30 cellular contexts compared by ENCODE assay signal in genomic region chr18:59559528-59559927, GRCh38.
"Had no signal": no experiment of that assay in that cellular context is flagged by ENCODE, and none has a peak within 500 bp of the region (broad histone marks: within the 10 kb centered on the region; RNA-seq: fewer than 3 reads in every experiment).

No MANE protein-coding gene starts in this region.

- H3K36me3 Mint-ChIP-seq: activated naive CD8-positive, alpha-beta T cell had no signal

- H3K27ac ChIP-seq: brain microvascular endothelial cell, epithelial cell of prostate, gastroesophageal sphincter, WERI-Rb-1 had no signal

- H3K27me3 ChIP-seq: brain microvascular endothelial cell, esophagus squamous epithelium, gastroesophageal sphincter had no signal

- ATAC-seq: activated CD4-positive, CD25-positive, alpha-beta regulatory T cell treated with anti-CD3 and anti-CD28 coated beads, Interleukin-2, amount 50 U/mL, for 24 hours; activated CD8-positive, alpha-beta T cell treated with anti-CD3 and anti-CD28 coated beads for 36 hours; activated T-cell treated with anti-CD3 and anti-CD28 coated beads, Interleukin-2, amount 50 U/mL, for 4 hours; activated T-helper 17 cell treated with anti-CD3 and anti-CD28 coated beads, Interleukin-2, amount 50 U/mL, for 72 hours; gastroesophageal sphincter; T-helper 17 cell had no signal

- H3K27me3 Mint-ChIP-seq: activated B cell treated with CpG ODN at 0.5 μM for 24 hours, T-helper 17 cell had no signal

- H3K4me3 Mint-ChIP-seq: activated B cell treated with CpG ODN at 0.5 μM for 24 hours; activated CD8-positive, alpha-beta T cell treated with anti-CD3 and anti-CD28 coated beads for 36 hours; activated naive CD8-positive, alpha-beta T cell; activated T-cell treated with anti-CD3 and anti-CD28 coated beads, Interleukin-2, amount 50 U/mL, for 4 hours; activated T-helper 17 cell treated with anti-CD3 and anti-CD28 coated beads, Interleukin-2, amount 50 U/mL, for 72 hours; T-helper 17 cell; T-helper 2 cell treated with Interferon-gamma antibody and Interleukin-4, amounts not matched to agents 5 μg/mL and 100 μg/mL, for 36 hours had no signal

- H3K27ac Mint-ChIP-seq: activated B cell treated with CpG ODN at 0.5 μM for 24 hours; activated CD8-positive, alpha-beta T cell treated with anti-CD3 and anti-CD28 coated beads for 36 hours; activated naive CD8-positive, alpha-beta T cell; activated T-helper 17 cell treated with anti-CD3 and anti-CD28 coated beads, Interleukin-2, amount 50 U/mL, for 72 hours; T-helper 17 cell; T-helper 2 cell treated with Interferon-gamma antibody and Interleukin-4, amounts not matched to agents 5 μg/mL and 100 μg/mL, for 36 hours had no signal

- H3K9me3 Mint-ChIP-seq: activated CD8-positive, alpha-beta T cell treated with anti-CD3 and anti-CD28 coated beads for 36 hours; activated T-cell treated with anti-CD3 and anti-CD28 coated beads, Interleukin-2, amount 50 U/mL, for 4 hours; T-helper 2 cell treated with Interferon-gamma antibody and Interleukin-4, amounts not matched to agents 5 μg/mL and 100 μg/mL, for 36 hours had no signal

- H3K4me1 Mint-ChIP-seq: activated B cell treated with CpG ODN at 0.5 μM for 24 hours; activated T-helper 17 cell treated with anti-CD3 and anti-CD28 coated beads, Interleukin-2, amount 50 U/mL, for 72 hours; T-helper 17 cell had no signal

- H3K4me1 ChIP-seq: gastroesophageal sphincter had no signal

- H3K4me3 ChIP-seq: esophagus squamous epithelium, gastroesophageal sphincter had no signal

- DNase-seq: activated B cell treated with CpG ODN at 0.5 μM for 24 hours; activated CD4-positive, alpha-beta T cell treated with anti-CD3 and anti-CD28 coated beads for 48 hours; activated CD4-positive, alpha-beta T cell treated with anti-CD3 and anti-CD28 coated beads, Interleukin-2, amount 50 U/mL, for 1 hour; activated CD4-positive, alpha-beta T cell treated with anti-CD3 and anti-CD28 coated beads, Interleukin-2, amount 50 U/mL, for 48 hours; activated CD8-positive, alpha-beta memory T cell treated with anti-CD3 and anti-CD28 coated beads for 24 hours; activated CD8-positive, alpha-beta T cell treated with anti-CD3 and anti-CD28 coated beads for 36 hours; activated effector memory CD4-positive, alpha-beta T cell treated with Interleukin-2 at 50 U/mL for 16 hours; activated gamma-delta T cell treated with Interleukin-2 at 50 U/mL for 16 hours; activated naive CD4-positive, alpha-beta T cell treated with anti-CD3 and anti-CD28 coated beads, Interleukin-2, amount 50 U/mL, for 16 hours; activated naive CD4-positive, alpha-beta T cell treated with Interleukin-2 at 50 U/mL for 16 hours; activated T-cell treated with anti-CD3 and anti-CD28 coated beads, Interleukin-2, amount 50 U/mL, for 4 hours; amniotic stem cell; anterior cingulate cortex; brain microvascular endothelial cell; caudate nucleus; cortex of kidney; dermis blood vessel endothelial cell; effector CD4-positive, alpha-beta T cell; esophagus squamous epithelium; foreskin melanocyte; T-helper 1 cell; T-helper 17 cell; T1000; WERI-Rb-1 had no signal

- H3K36me3 ChIP-seq: brain microvascular endothelial cell, esophagus squamous epithelium, gastroesophageal sphincter, WERI-Rb-1 had no signal
